8 cellular contexts compared by ENCODE assay signal in genomic region chr1:174158767-174159252, GRCh38. TPM values are rescaled to one million over a fixed set of nuclear protein-coding genes. Genes with fewer than 3 reads are reported as not detected.
DNase-seq lines count a peak whose midpoint lies in the region; ATAC-seq and TF ChIP-seq lines count a peak whose summit lies in the region.

No MANE protein-coding gene starts in this region.

- H3K27ac ChIP-seq in ACC112 (ENCODE audit: low read depth, low read length) (no peak overlapping the region), Panc1 (ENCODE audit: low read length) (peak overlapping the region; percentile 97), endodermal cell (ENCODE audit: low read depth, low read length) (no peak overlapping the region), neuronal stem cell (replicated peaks; ENCODE audit: low read length) (peak overlapping the region; percentile 61)

- H3K14ac ChIP-seq in neuronal stem cell (ENCODE audit: low read length): no peak overlapping the region

- H3K36me3 Mint-ChIP-seq in endodermal cell (ENCODE audit: low read depth): no peaks in the 10 kb centered on the region

- H3K4me1 Mint-ChIP-seq in endodermal cell: peaks cover 35% of the 10 kb centered on the region

- H3K79me2 ChIP-seq in ACC112 (ENCODE audit: control insufficient read depth, insufficient read depth, low read length, unreplicated experiment): peaks cover 13% of the 10 kb centered on the region

- no peak overlapping the region for H4K91ac ChIP-seq in neuronal stem cell (ENCODE audit: low read depth, low read length, poor library complexity)

- peak overlapping the region; percentile 99 for H3K4me3 ChIP-seq in ACC112 (ENCODE audit: low read depth, low read length)
- peak overlapping the region; percentile 65 to 93 for H3K4me3 ChIP-seq in Panc1 (ENCODE audit: low read depth in 2 of 2, low read length in 2 of 2)
- H3K4me3 ChIP-seq in endodermal cell (ENCODE audit: low read length): peak overlapping the region; percentile 91
- peak overlapping the region; percentile 92 for H3K4me3 ChIP-seq in neuronal stem cell (ENCODE audit: low read length in 2 of 2)

- no peak overlapping the region for H3K4ac ChIP-seq in neuronal stem cell (ENCODE audit: low read length)

- no peak overlapping the region for H2BK5ac ChIP-seq in neuronal stem cell (ENCODE audit: low read length)

- no peaks in the 10 kb centered on the region for H3K9me3 Mint-ChIP-seq in endodermal cell

- no peak overlapping the region for H2BK12ac ChIP-seq in neuronal stem cell (ENCODE audit: low read length)

- H3K27ac Mint-ChIP-seq in endodermal cell: peak overlapping the region; percentile 75

- H3K4me1 ChIP-seq in ACC112 (ENCODE audit: control insufficient read depth, insufficient read depth, low read length, unreplicated experiment) (peaks cover 15% of the 10 kb centered on the region), Panc1 (ENCODE audit: control insufficient read depth, insufficient read depth, low read length) (peaks cover 12% of the 10 kb centered on the region; the same call in 1 of the 2 replicates), endodermal cell (ENCODE audit: control insufficient read depth, insufficient read depth, low read length) (peaks cover 11% of the 10 kb centered on the region), neuronal stem cell (ENCODE audit: control insufficient read depth in 2 of 2, insufficient read depth in 1 of 2, low read depth in 1 of 2, low read length in 2 of 2) (peaks cover 2 to 6% of the 10 kb centered on the region in 2 donors)

- H3K79me1 ChIP-seq in neuronal stem cell (ENCODE audit: low read depth, low read length): no peaks in the 10 kb centered on the region

- H3K23ac ChIP-seq in neuronal stem cell (ENCODE audit: low read depth, low read length, poor library complexity): peak overlapping the region; percentile 99

- peak overlapping the region; percentile 91 for H2AFZ ChIP-seq in ACC112 (ENCODE audit: low read length, unreplicated experiment)
- peak overlapping the region; percentile 100 for H2AFZ ChIP-seq in neuronal stem cell (ENCODE audit: low read length)

- CTCF ChIA-PET in Panc1 (lab: Charles Lee): no interaction called here

- H3K9ac ChIP-seq in endodermal cell (ENCODE audit: extremely low read depth, low read length, poor library complexity, severe bottlenecking) (peak overlapping the region; percentile 42), neuronal stem cell (ENCODE audit: low read depth, low read length, poor library complexity) (peak overlapping the region; percentile 21)

- TF ChIP-seq CTCF in Panc1 (IDR thresholded peaks at IDR 0.05): no peak
- TF ChIP-seq CTCF in endodermal cell (conservative IDR thresholded peaks at IDR 0.05): no peak

- H3K18ac ChIP-seq in neuronal stem cell (ENCODE audit: low read length): peak overlapping the region; percentile 71

- intact Hi-C loops in Panc1 (cut with micrococcal nuclease; ENCODE audit: unreplicated experiment): no loop called here

- no peak overlapping the region for H2BK120ac ChIP-seq in neuronal stem cell (ENCODE audit: low read depth, low read length)

- no peak overlapping the region for H2BK15ac ChIP-seq in neuronal stem cell (ENCODE audit: low read length)

- peak; percentile 15; the same call in 1 of the 2 replicates for ATAC-seq in Panc1

- H4K8ac ChIP-seq in neuronal stem cell (ENCODE audit: low read depth, low read length): no peak overlapping the region

- peaks cover 8% of the 10 kb centered on the region for H3K27me3 Mint-ChIP-seq in endodermal cell (ENCODE audit: insufficient read depth)

- BruUV-seq in Panc1 (replicated peaks; lab: Mats Ljungman, UMichigan): no TSS peak

- H3K27me3 ChIP-seq in ACC112 (ENCODE audit: insufficient read depth, low read length): no peaks in the 10 kb centered on the region
- H3K27me3 ChIP-seq in Panc1 (ENCODE audit: control insufficient read depth, insufficient read depth, low read length): no peaks in the 10 kb centered on the region
- no peaks in the 10 kb centered on the region for H3K27me3 ChIP-seq in endodermal cell (ENCODE audit: control insufficient read depth, insufficient read depth, low read length, poor library complexity, severe bottlenecking)
- peaks cover 0 to 9% (median 0%) of the 10 kb centered on the region in 3 experiments for H3K27me3 ChIP-seq in neuronal stem cell (ENCODE audit: control insufficient read depth in 3 of 3, insufficient read depth in 3 of 3, low read depth in 1 of 3, low read length in 3 of 3)

- POLR2A ChIA-PET in Panc1 (lab: Charles Lee): no interaction called here

- peak overlapping the region; percentile 90 for H3K4me3 Mint-ChIP-seq in endodermal cell

- H3K36me3 ChIP-seq in ACC112 (ENCODE audit: insufficient read depth, low read length): no peaks in the 10 kb centered on the region
- no peaks in the 10 kb centered on the region for H3K36me3 ChIP-seq in Panc1 (ENCODE audit: control insufficient read depth, insufficient read depth, low read length)
- no peaks in the 10 kb centered on the region for H3K36me3 ChIP-seq in endodermal cell (ENCODE audit: control insufficient read depth, insufficient read depth, low read length)
- H3K36me3 ChIP-seq in neuronal stem cell (replicated peaks in 1 of 2; ENCODE audit: control insufficient read depth in 2 of 2, insufficient read depth in 2 of 2, low read length in 2 of 2): no peaks in the 10 kb centered on the region

- H2AK5ac ChIP-seq in neuronal stem cell (ENCODE audit: low read depth, low read length): no peak overlapping the region

- H3K4me2 ChIP-seq in neuronal stem cell (ENCODE audit: insufficient read depth, low read length, poor library complexity, severe bottlenecking): peak overlapping the region; percentile 88

- 0 to 6% methylated on average over 1 to 23 of the region's 23 CpGs for WGBS in endodermal cell (ENCODE audit: insufficient coverage in 1 of 2, insufficient read length in 1 of 2), 2 experiments
- no CpG with 5 or more reads among the region's 23 CpGs for WGBS in neuronal stem cell (ENCODE audit: extremely low coverage in 2 of 2, insufficient read length in 2 of 2, insufficient replicate concordance in 1 of 2), 2 donors

- H3K9me3 ChIP-seq in Panc1 (ENCODE audit: control insufficient read depth, insufficient read depth, low read depth, low read length) (no peaks in the 10 kb centered on the region), endodermal cell (ENCODE audit: control insufficient read depth, low read length) (no peaks in the 10 kb centered on the region), neuronal stem cell (replicated peaks in 1 of 2; ENCODE audit: control insufficient read depth in 2 of 2, insufficient read depth in 1 of 2, low read depth in 1 of 2, low read length in 2 of 2) (no peaks in the 10 kb centered on the region)

- DNase-seq in GM19238 (ENCODE audit: insufficient read length, low spot score) (peak; percentile 21), Panc1 (ENCODE audit: low read depth, low spot score) (no peak), endodermal cell (no peak), neuronal stem cell (ENCODE audit: low spot score) (peak; percentile 1), COLO668 (lab: John Stamatoyannopoulos, UW; ENCODE audit: unreplicated experiment) (no peak), hypothalamus (lab: John Stamatoyannopoulos, UW) (no peak)
- DNase-seq in stimulated activated CD4-positive, alpha-beta T cell treated with anti-CD3 and anti-CD28 coated beads, Interleukin-12 subunit alpha, Interleukin-12 subunit beta, amount 100 ng/mL, for 4 hours: no peak

- in situ Hi-C loops in Panc1 (cut with HindIII; ENCODE audit: low pct_unique_long_range_greater_than_20kb, low sequenced_read_pairs): no loop called here

RNA-seq across cellular contexts. Expression of gene RABGAP1L, which starts 0.5 kb away (rescaled TPM):
- total RNA-seq in Panc1 (2021; ENCODE audit: unreplicated experiment) (37.0 TPM), endodermal cell (10 to 100 TPM; 32.5 to 36.9 TPM)
- 13.0 TPM for polyA plus RNA-seq in Panc1 (2012; ENCODE audit: insufficient read length)
- polyA plus RNA-seq in endodermal cell (2013, experiment 1 of 2): 16.0 TPM
- polyA plus RNA-seq in endodermal cell (2013, experiment 2 of 2): 12.8 TPM
- polyA plus RNA-seq in neuronal stem cell (2013, experiment 1 of 2): 4.6 TPM
- 5.3 TPM for polyA plus RNA-seq in neuronal stem cell (2013, experiment 2 of 2)

Comparison
In these comparisons a context has a peak if more than half of its experiments do, and no peak if none do; other contexts are left out.
1. H3K27ac ChIP-seq: peak in Panc1 (single experiment) and neuronal stem cell (single experiment); none in ACC112 (single experiment) and endodermal cell (single experiment).
2. DNase-seq: peak in GM19238 (single experiment) and neuronal stem cell (single experiment); none in Panc1 (single experiment), endodermal cell (single experiment), COLO668 (single experiment), hypothalamus (0 of 51) and stimulated activated CD4-positive, alpha-beta T cell treated with anti-CD3 and anti-CD28 coated beads, Interleukin-12 subunit alpha, Interleukin-12 subunit beta, amount 100 ng/mL, for 4 hours (single experiment).
3. Peak in every context shown above with its lines, with median percentiles within 50 percentile points of each other: H3K4me3 ChIP-seq.